In the genomic region with DNA sequence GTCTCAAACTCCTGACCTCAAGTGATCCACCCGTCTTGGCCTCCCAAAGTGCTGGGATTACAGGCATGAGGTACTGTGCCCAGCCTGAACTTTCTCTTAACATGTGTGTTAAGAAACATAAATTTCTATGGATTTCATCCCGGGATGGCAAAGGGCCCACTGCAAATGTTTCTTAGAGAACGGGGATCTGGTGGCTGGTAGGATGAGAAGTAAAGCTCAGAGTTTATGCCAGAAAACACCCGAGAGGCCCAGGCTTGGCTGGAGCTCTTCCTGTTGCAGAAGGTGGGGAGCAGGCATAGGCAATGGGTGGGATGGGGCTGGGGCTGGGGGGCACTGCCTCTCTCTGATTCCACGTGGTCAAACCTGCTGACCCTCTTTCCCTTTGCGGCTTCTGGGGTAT, we compare ENCODE assay signal across 1 cellular context.
TF ChIP-seq lines count a peak whose summit lies in the region.

No MANE protein-coding gene starts in this region.

TF ChIP-seq in HepG2, 621 proteins besides CTCF, POLR2A, EP300 and RAD21:
- TF ChIP-seq GATA4 (IDR thresholded peaks at IDR 0.05; ENCODE audit: borderline replicate concordance, low read depth) (no peak), ZNF263 (CRISPR knock-in tag; IDR thresholded peaks at IDR 0.05) (no peak), ZFP41 (CRISPR knock-in tag; IDR thresholded peaks at IDR 0.05; ENCODE audit: borderline replicate concordance) (0 out of 2 replicates have a peak, but pooled peaks have one; percentile 6)
